Comparison of ENCODE assay signal across 1 cellular context in genomic region chr17:81821603-81822311, GRCh38.
A peak's percentile ranks its signal among the peaks of the same experiment; 100 is the strongest.
TF ChIP-seq lines count a peak whose summit lies in the region.

No MANE protein-coding gene starts in this region.

TF ChIP-seq in HepG2, 621 proteins besides CTCF, POLR2A, EP300 and RAD21 (continued from another document and continues in another):
- no peak for TF ChIP-seq ZBTB14 (CRISPR knock-in tag; IDR thresholded peaks at IDR 0.05)
- no peak for TF ChIP-seq ZNF703 (CRISPR knock-in tag; IDR thresholded peaks at IDR 0.05; ENCODE audit: borderline replicate concordance)
- TF ChIP-seq CEBPB (IDR thresholded peaks at IDR 0.05; ENCODE audit: borderline replicate concordance, low read depth, low read length), result no peak
- no peak for TF ChIP-seq TOE1 (CRISPR knock-in tag; IDR thresholded peaks at IDR 0.05)
- no peak for TF ChIP-seq JUND (CRISPR knock-in tag; IDR thresholded peaks at IDR 0.05)
- TF ChIP-seq ZNF292 (CRISPR knock-in tag; IDR thresholded peaks at IDR 0.05; ENCODE audit: borderline replicate concordance, low read depth), result no peak
- no peak for TF ChIP-seq ZNF276 (CRISPR knock-in tag; IDR thresholded peaks at IDR 0.05; ENCODE audit: low read depth)
- no peak for TF ChIP-seq ZSCAN5A (CRISPR knock-in tag; IDR thresholded peaks at IDR 0.05; ENCODE audit: borderline replicate concordance)
- no peak for TF ChIP-seq GABPA (IDR thresholded peaks at IDR 0.05; ENCODE audit: low read depth, low read length)
- TF ChIP-seq GABPA (CRISPR knock-in tag; IDR thresholded peaks at IDR 0.05; ENCODE audit: low read depth), result 0 out of 2 replicates have a peak, but pooled peaks have one; percentile 32
- TF ChIP-seq HNF1A (IDR thresholded peaks at IDR 0.05; ENCODE audit: low read depth), result no peak
- no peak for TF ChIP-seq HNF1A (CRISPR knock-in tag; IDR thresholded peaks at IDR 0.05; ENCODE audit: borderline replicate concordance)
- TF ChIP-seq, protein P1, sequence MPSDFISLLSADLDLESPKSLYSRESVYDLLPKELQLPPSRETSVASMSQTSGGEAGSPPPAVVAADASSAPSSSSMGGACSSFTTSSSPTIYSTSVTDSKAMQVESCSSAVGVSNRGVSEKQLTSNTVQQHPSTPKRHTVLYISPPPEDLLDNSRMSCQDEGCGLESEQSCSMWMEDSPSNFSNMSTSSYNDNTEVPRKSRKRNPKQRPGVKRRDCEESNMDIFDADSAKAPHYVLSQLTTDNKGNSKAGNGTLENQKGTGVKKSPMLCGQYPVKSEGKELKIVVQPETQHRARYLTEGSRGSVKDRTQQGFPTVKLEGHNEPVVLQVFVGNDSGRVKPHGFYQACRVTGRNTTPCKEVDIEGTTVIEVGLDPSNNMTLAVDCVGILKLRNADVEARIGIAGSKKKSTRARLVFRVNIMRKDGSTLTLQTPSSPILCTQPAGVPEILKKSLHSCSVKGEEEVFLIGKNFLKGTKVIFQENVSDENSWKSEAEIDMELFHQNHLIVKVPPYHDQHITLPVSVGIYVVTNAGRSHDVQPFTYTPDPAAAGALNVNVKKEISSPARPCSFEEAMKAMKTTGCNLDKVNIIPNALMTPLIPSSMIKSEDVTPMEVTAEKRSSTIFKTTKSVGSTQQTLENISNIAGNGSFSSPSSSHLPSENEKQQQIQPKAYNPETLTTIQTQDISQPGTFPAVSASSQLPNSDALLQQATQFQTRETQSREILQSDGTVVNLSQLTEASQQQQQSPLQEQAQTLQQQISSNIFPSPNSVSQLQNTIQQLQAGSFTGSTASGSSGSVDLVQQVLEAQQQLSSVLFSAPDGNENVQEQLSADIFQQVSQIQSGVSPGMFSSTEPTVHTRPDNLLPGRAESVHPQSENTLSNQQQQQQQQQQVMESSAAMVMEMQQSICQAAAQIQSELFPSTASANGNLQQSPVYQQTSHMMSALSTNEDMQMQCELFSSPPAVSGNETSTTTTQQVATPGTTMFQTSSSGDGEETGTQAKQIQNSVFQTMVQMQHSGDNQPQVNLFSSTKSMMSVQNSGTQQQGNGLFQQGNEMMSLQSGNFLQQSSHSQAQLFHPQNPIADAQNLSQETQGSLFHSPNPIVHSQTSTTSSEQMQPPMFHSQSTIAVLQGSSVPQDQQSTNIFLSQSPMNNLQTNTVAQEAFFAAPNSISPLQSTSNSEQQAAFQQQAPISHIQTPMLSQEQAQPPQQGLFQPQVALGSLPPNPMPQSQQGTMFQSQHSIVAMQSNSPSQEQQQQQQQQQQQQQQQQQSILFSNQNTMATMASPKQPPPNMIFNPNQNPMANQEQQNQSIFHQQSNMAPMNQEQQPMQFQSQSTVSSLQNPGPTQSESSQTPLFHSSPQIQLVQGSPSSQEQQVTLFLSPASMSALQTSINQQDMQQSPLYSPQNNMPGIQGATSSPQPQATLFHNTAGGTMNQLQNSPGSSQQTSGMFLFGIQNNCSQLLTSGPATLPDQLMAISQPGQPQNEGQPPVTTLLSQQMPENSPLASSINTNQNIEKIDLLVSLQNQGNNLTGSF (CRISPR knock-in tag; IDR thresholded peaks at IDR 0.05), result peak; percentile 80
- TF ChIP-seq TCF7 (IDR thresholded peaks at IDR 0.05; ENCODE audit: low read depth), result no peak
- no peak for TF ChIP-seq JDP2 (CRISPR knock-in tag; IDR thresholded peaks at IDR 0.05; ENCODE audit: borderline replicate concordance)
- TF ChIP-seq GABPB1 (CRISPR knock-in tag; IDR thresholded peaks at IDR 0.05), result peak; percentile 65; the same call in 1 of the 2 replicates
- TF ChIP-seq PAF1 (CRISPR knock-in tag; IDR thresholded peaks at IDR 0.05), result no peak
- no peak for TF ChIP-seq RAD51 (IDR thresholded peaks at IDR 0.05; ENCODE audit: borderline replicate concordance)
- TF ChIP-seq, protein P2, sequence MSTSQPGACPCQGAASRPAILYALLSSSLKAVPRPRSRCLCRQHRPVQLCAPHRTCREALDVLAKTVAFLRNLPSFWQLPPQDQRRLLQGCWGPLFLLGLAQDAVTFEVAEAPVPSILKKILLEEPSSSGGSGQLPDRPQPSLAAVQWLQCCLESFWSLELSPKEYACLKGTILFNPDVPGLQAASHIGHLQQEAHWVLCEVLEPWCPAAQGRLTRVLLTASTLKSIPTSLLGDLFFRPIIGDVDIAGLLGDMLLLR (CRISPR knock-in tag; IDR thresholded peaks at IDR 0.05), result 0 out of 2 replicates have a peak, but pooled peaks have one; percentile 35
- TF ChIP-seq ZBTB42 (CRISPR knock-in tag; IDR thresholded peaks at IDR 0.05), result no peak
- no peak for TF ChIP-seq THYN1 (CRISPR knock-in tag; IDR thresholded peaks at IDR 0.05; ENCODE audit: borderline replicate concordance, low read depth)
- no peak for TF ChIP-seq CHCHD3 (CRISPR knock-in tag; IDR thresholded peaks at IDR 0.05)
- TF ChIP-seq CSRNP2 (CRISPR knock-in tag; conservative IDR thresholded peaks at IDR 0.05; ENCODE audit: low read depth), result no peak
- TF ChIP-seq, protein P3, sequence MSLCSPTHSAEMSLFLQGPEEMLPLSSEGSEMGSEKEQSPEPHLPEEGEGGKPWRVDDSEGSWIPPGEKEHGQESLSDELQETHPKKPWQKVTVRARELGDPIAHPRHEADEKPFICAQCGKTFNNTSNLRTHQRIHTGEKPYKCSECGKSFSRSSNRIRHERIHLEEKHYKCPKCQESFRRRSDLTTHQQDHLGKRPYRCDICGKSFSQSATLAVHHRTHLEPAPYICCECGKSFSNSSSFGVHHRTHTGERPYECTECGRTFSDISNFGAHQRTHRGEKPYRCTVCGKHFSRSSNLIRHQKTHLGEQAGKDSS (CRISPR knock-in tag; IDR thresholded peaks at IDR 0.05; ENCODE audit: borderline replicate concordance, low read depth), result peak; percentile 15; the same call in 1 of the 2 replicates
- TF ChIP-seq, protein P4, sequence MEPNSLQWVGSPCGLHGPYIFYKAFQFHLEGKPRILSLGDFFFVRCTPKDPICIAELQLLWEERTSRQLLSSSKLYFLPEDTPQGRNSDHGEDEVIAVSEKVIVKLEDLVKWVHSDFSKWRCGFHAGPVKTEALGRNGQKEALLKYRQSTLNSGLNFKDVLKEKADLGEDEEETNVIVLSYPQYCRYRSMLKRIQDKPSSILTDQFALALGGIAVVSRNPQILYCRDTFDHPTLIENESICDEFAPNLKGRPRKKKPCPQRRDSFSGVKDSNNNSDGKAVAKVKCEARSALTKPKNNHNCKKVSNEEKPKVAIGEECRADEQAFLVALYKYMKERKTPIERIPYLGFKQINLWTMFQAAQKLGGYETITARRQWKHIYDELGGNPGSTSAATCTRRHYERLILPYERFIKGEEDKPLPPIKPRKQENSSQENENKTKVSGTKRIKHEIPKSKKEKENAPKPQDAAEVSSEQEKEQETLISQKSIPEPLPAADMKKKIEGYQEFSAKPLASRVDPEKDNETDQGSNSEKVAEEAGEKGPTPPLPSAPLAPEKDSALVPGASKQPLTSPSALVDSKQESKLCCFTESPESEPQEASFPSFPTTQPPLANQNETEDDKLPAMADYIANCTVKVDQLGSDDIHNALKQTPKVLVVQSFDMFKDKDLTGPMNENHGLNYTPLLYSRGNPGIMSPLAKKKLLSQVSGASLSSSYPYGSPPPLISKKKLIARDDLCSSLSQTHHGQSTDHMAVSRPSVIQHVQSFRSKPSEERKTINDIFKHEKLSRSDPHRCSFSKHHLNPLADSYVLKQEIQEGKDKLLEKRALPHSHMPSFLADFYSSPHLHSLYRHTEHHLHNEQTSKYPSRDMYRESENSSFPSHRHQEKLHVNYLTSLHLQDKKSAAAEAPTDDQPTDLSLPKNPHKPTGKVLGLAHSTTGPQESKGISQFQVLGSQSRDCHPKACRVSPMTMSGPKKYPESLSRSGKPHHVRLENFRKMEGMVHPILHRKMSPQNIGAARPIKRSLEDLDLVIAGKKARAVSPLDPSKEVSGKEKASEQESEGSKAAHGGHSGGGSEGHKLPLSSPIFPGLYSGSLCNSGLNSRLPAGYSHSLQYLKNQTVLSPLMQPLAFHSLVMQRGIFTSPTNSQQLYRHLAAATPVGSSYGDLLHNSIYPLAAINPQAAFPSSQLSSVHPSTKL (CRISPR knock-in tag; IDR thresholded peaks at IDR 0.05), result peak; percentile 60
- no peak for TF ChIP-seq SNAI1 (CRISPR knock-in tag; IDR thresholded peaks at IDR 0.05; ENCODE audit: borderline replicate concordance)
- no peak; the same call in 1 of the 2 replicates for TF ChIP-seq RELA (CRISPR knock-in tag; IDR thresholded peaks at IDR 0.05)
- TF ChIP-seq ZNF546 (CRISPR knock-in tag; conservative IDR thresholded peaks at IDR 0.05), result no peak
- TF ChIP-seq ZNF326 (CRISPR knock-in tag; IDR thresholded peaks at IDR 0.05; ENCODE audit: borderline replicate concordance), result no peak
- no peak; the same call in 1 of the 2 replicates for TF ChIP-seq ZNF747 (CRISPR knock-in tag; IDR thresholded peaks at IDR 0.05; ENCODE audit: borderline replicate concordance)
- no peak for TF ChIP-seq ZFP90 (CRISPR knock-in tag; IDR thresholded peaks at IDR 0.05; ENCODE audit: borderline replicate concordance)
- TF ChIP-seq BRD4 (CRISPR knock-in tag; IDR thresholded peaks at IDR 0.05), result no peak
- no peak for TF ChIP-seq ELF4 (CRISPR knock-in tag; IDR thresholded peaks at IDR 0.05; ENCODE audit: borderline replicate concordance)
- peak; percentile 97 for TF ChIP-seq ZNF263 (CRISPR knock-in tag; IDR thresholded peaks at IDR 0.05)
- TF ChIP-seq TGIF2 (CRISPR knock-in tag; IDR thresholded peaks at IDR 0.05), result 0 out of 2 replicates have a peak, but pooled peaks have one; percentile 44
